In genomic region chr12:118611770-118612169, GRCh38 we compare ENCODE assay signal across 23 cellular contexts.
"Had no signal": no experiment of that assay in that cellular context is flagged by ENCODE, and none has a peak within 500 bp of the region (broad histone marks: within the 10 kb centered on the region; RNA-seq: fewer than 3 reads in every experiment).

No MANE protein-coding gene starts in this region.

- DNase-seq: dermis blood vessel endothelial cell; effector memory CD4-positive, alpha-beta T cell; mucosa of descending colon; naive B cell; ovary; right lobe of liver; small intestine; stimulated activated CD4-positive, alpha-beta T cell treated with anti-CD3 and anti-CD28 coated beads, Interleukin-15, amount 100 ng/mL, for 24 hours; stimulated activated CD4-positive, alpha-beta T cell treated with anti-CD3 and anti-CD28 coated beads, Interleukin-2, amount 100 ng/mL, for 48 hours; stimulated activated naive CD4-positive, alpha-beta T cell treated with Interleukin-2 at 50 U/mL for 16 hours; thyroid gland; trophoblast cell had no signal

- FAIRE-seq: endometrium, frontal cortex, keratinocyte, small intestine had no signal

- H3K9me3 Mint-ChIP-seq: natural killer cell treated with Interleukin-12 subunit alpha and Interleukin-12 subunit beta and Interleukin-15 and Interleukin-18, amount 100 ng/mL, for 72 hours had no signal

- H3K4me1 Mint-ChIP-seq: memory B cell; mesothelial cell of epicardium; naive B cell; stimulated activated effector memory CD8-positive, alpha-beta T cell treated with anti-CD3 and anti-CD28 coated beads, Interleukin-12 subunit alpha, Interleukin-12 subunit beta, amount 100 ng/mL, for 72 hours had no signal

- H3K4me3 ChIP-seq: coronary artery, lung, mucosa of descending colon, ovary, right lobe of liver, stomach, thyroid gland had no signal

- H3K4me3 Mint-ChIP-seq: memory B cell; mesothelial cell of epicardium; naive B cell; natural killer cell treated with Interleukin-12 subunit alpha and Interleukin-12 subunit beta and Interleukin-15 and Interleukin-18, amount 100 ng/mL, for 72 hours; stimulated activated effector memory CD8-positive, alpha-beta T cell treated with anti-CD3 and anti-CD28 coated beads, Interleukin-12 subunit alpha, Interleukin-12 subunit beta, amount 100 ng/mL, for 72 hours had no signal

- H3K36me3 Mint-ChIP-seq: mesothelial cell of epicardium; natural killer cell treated with Interleukin-12 subunit alpha and Interleukin-12 subunit beta and Interleukin-15 and Interleukin-18, amount 100 ng/mL, for 72 hours; stimulated activated effector memory CD8-positive, alpha-beta T cell treated with anti-CD3 and anti-CD28 coated beads, Interleukin-12 subunit alpha, Interleukin-12 subunit beta, amount 100 ng/mL, for 72 hours had no signal

- H3K9me3 ChIP-seq: mucosa of descending colon, right lobe of liver, thyroid gland had no signal

- H3K27ac ChIP-seq: ovary, right lobe of liver, thyroid gland had no signal

- H3K27me3 ChIP-seq: ovary, right lobe of liver, stomach, thyroid gland had no signal

- H3K4me1 ChIP-seq: right lobe of liver, thyroid gland had no signal

- ATAC-seq: left lobe of liver; mucosa of descending colon; natural killer cell treated with Interleukin-12 subunit alpha and Interleukin-12 subunit beta and Interleukin-15 and Interleukin-18, amount 100 ng/mL, for 72 hours; right lobe of liver; stimulated activated effector memory CD8-positive, alpha-beta T cell treated with anti-CD3 and anti-CD28 coated beads, Interleukin-12 subunit alpha, Interleukin-12 subunit beta, amount 100 ng/mL, for 72 hours had no signal

- H3K36me3 ChIP-seq: ovary, right lobe of liver, stomach, thyroid gland had no signal

- H3K27ac Mint-ChIP-seq: memory B cell; mesothelial cell of epicardium; natural killer cell treated with Interleukin-12 subunit alpha and Interleukin-12 subunit beta and Interleukin-15 and Interleukin-18, amount 100 ng/mL, for 72 hours; stimulated activated effector memory CD8-positive, alpha-beta T cell treated with anti-CD3 and anti-CD28 coated beads, Interleukin-12 subunit alpha, Interleukin-12 subunit beta, amount 100 ng/mL, for 72 hours had no signal
